9 cellular contexts compared by ENCODE assay signal in the genomic region with DNA sequence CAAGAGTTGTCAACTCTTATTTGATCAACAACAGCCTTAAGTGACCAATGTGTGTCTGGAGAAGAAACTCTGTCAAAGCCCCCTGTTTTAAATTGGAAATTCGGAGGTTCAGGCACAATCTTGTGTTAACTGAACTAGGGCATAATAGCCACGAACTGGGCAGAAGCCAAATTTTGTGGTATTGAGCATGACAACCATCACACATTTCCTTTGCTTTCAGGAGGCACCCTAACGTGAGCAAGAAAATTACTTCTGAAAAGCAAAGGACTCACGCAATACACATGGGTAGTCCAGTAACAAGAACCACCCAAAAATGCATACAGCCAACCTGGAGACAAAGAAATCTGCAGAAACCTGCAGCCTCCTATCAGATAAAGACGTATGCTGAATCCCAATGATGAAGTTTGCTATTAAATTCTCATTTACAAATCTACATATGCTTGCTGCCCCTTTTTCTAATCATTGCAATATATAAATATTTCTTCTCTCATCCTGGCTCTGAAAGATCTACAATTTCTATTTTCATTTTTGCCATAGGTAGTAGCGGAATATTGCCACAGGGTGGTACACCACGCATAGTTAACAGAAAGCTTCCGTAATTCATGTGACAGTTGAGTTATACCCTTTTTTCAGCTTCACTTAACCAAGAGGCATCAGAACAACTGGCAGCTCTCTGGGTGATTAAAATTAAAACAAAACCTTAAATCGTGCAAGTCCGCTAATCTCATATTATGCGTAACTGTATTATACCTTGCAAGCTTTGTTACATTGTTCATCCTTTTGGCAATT.
A peak's percentile ranks its signal among the peaks of the same experiment; 100 is the strongest.
DNase-seq lines count a peak whose midpoint lies in the region; ATAC-seq, FAIRE-seq and TF ChIP-seq lines count a peak whose summit lies in the region.
"Had no signal": no experiment of that assay in that cellular context is flagged by ENCODE, and none has a peak within 500 bp of the region (broad histone marks: within the 10 kb centered on the region; RNA-seq: fewer than 3 reads in every experiment).

No MANE protein-coding gene starts in this region.

- in situ Hi-C loops in GM12878 (cut with MboI): loop anchor here (25.0 kb wide), 1 partner anchor 1176 kb away; no protein-coding TSS in a partner anchor

- H3K4me3 Mint-ChIP-seq in CD14-positive monocyte (no peak overlapping the region), nephron (peak overlapping the region in 1 of 3 experiments; percentile 0)
- no peak overlapping the region for H3K4me3 Mint-ChIP-seq in natural killer cell treated with Interleukin-12 subunit alpha and Interleukin-12 subunit beta and Interleukin-15 and Interleukin-18, amount 100 ng/mL, for 72 hours

- no peaks in the 10 kb centered on the region for H4K20me1 ChIP-seq in GM12878 (ENCODE audit: control insufficient read depth, insufficient read depth)

- DNase-seq in CD14-positive monocyte (ENCODE audit: low spot score) (no peak), NCI-H2029 (lab: John Stamatoyannopoulos, UW) (peak; percentile 11), GM12878 (ENCODE audit: low read depth, low spot score) (no peak)
- DNase-seq in activated CD4-positive, alpha-beta T cell treated with anti-CD3 and anti-CD28 coated beads for 48 hours: no peak
- DNase-seq in natural killer cell treated with Interleukin-12 subunit alpha and Interleukin-12 subunit beta and Interleukin-15 and Interleukin-18, amount 100 ng/mL, for 72 hours (ENCODE audit: low spot score): no peak

- no peak for TF ChIP-seq RAD21 in GM12878 (IDR thresholded peaks at IDR 0.05; ENCODE audit: insufficient read depth, low read depth, low read length)

- no peak for FAIRE-seq in GM12878 (lab: Jason Lieb, UNC)
- FAIRE-seq: colon had no signal

- CTCF ChIA-PET in GM12878 (lab: Yijun Ruan, JAX): no interaction called here

- BruUV-seq in GM12878 (replicated peaks; lab: Mats Ljungman, UMichigan): no TSS peak

- H3K4me2 ChIP-seq in GM12878 (ENCODE audit: control insufficient read depth, insufficient read depth): no peak overlapping the region

- SMC1A ChIA-PET in GM12878 (lab: Charles Lee; ENCODE audit: uncharacterized antibody, unreplicated experiment): interaction anchor here (1.0 to 1.1 kb wide), 2 partner anchors 8 to 114 kb away, joined by 3 to 4 read pairs; no protein-coding TSS in a partner anchor

- POLR2A ChIA-PET in GM12878 (lab: Charles Lee): no interaction called here

- TF ChIP-seq CTCF in CD14-positive monocyte (IDR thresholded peaks at IDR 0.05) (peak; percentile 33), GM12878 (IDR thresholded peaks at IDR 0.05 in 2 of 3, conservative IDR thresholded peaks at IDR 0.05 in 1 of 3; ENCODE audit: control insufficient read depth in 2 of 3, extremely low read depth in 1 of 3, insufficient read depth in 1 of 3, low read depth in 3 of 3, low read length in 3 of 3) (peak in 2 of 3 experiments; percentile 7 to 9; a peak in 1 of 6 replicates), nephron (IDR thresholded peaks at IDR 0.05; ENCODE audit: unreplicated experiment in 3 of 3) (peak; percentile 73 to 85 (median 78))

- H3K4me1 ChIP-seq in GM12878 (ENCODE audit: control insufficient read depth, insufficient read depth, low read length): no peaks in the 10 kb centered on the region

- H3K27ac Mint-ChIP-seq in CD14-positive monocyte (no peak overlapping the region), nephron (peak overlapping the region in 2 of 3 experiments; percentile 63 to 67)
- no peak overlapping the region for H3K27ac Mint-ChIP-seq in natural killer cell treated with Interleukin-12 subunit alpha and Interleukin-12 subunit beta and Interleukin-15 and Interleukin-18, amount 100 ng/mL, for 72 hours

- no peaks in the 10 kb centered on the region; a peak in 1 of 4 replicates for H3K27me3 ChIP-seq in GM12878 (replicated peaks in 1 of 2; ENCODE audit: control insufficient read depth in 2 of 2, insufficient read depth in 2 of 2, low read length in 1 of 2)

- H3K4me1 Mint-ChIP-seq in CD14-positive monocyte (no peaks in the 10 kb centered on the region), nephron (peaks cover 23% of the 10 kb centered on the region)
- H3K4me1 Mint-ChIP-seq in natural killer cell treated with Interleukin-12 subunit alpha and Interleukin-12 subunit beta and Interleukin-15 and Interleukin-18, amount 100 ng/mL, for 72 hours (ENCODE audit: low read depth in 2 of 2): no peaks in the 10 kb centered on the region

- RAD21 ChIA-PET in GM12878 (lab: Charles Lee; ENCODE audit: unreplicated experiment): no interaction called here

- H3K9me3 Mint-ChIP-seq in CD14-positive monocyte: no peaks in the 10 kb centered on the region
- H3K9me3 Mint-ChIP-seq in nephron: no peaks in the 10 kb centered on the region
- no peaks in the 10 kb centered on the region for H3K9me3 Mint-ChIP-seq in natural killer cell treated with Interleukin-12 subunit alpha and Interleukin-12 subunit beta and Interleukin-15 and Interleukin-18, amount 100 ng/mL, for 72 hours

- H3K27me3 Mint-ChIP-seq in CD14-positive monocyte (ENCODE audit: low read depth in 3 of 3): peaks cover 0 to 3% (median 2%) of the 10 kb centered on the region in 3 donors
- no peaks in the 10 kb centered on the region for H3K27me3 Mint-ChIP-seq in nephron (ENCODE audit: low read depth)
- no peaks in the 10 kb centered on the region for H3K27me3 Mint-ChIP-seq in natural killer cell treated with Interleukin-12 subunit alpha and Interleukin-12 subunit beta and Interleukin-15 and Interleukin-18, amount 100 ng/mL, for 72 hours

- no peak for TF ChIP-seq EP300 in GM12878 (IDR thresholded peaks at IDR 0.05; ENCODE audit: borderline replicate concordance in 1 of 2, control insufficient read depth in 1 of 2, low read depth in 2 of 2, low read length in 2 of 2)

- ATAC-seq in GM19463 (IDR thresholded peaks at IDR 0.05; ENCODE audit: unreplicated experiment): peak; percentile 64
- ATAC-seq in GM12878: peak; percentile 37; the same call in 1 of the 3 replicates
- no peak for ATAC-seq in GM18517 (IDR thresholded peaks at IDR 0.05; ENCODE audit: unreplicated experiment)
- ATAC-seq in natural killer cell treated with Interleukin-12 subunit alpha and Interleukin-12 subunit beta and Interleukin-15 and Interleukin-18, amount 100 ng/mL, for 72 hours: no peak

- H3K36me3 ChIP-seq in GM12878 (ENCODE audit: control insufficient read depth in 2 of 2, insufficient read depth in 2 of 2, low read length in 1 of 2): no peaks in the 10 kb centered on the region

- H3K27ac ChIP-seq in GM12878 (ENCODE audit: control insufficient read depth, insufficient read depth): no peak overlapping the region

- no peak overlapping the region for H2AFZ ChIP-seq in GM12878 (ENCODE audit: control insufficient read depth, low read depth, low read length)

- H3K9me3 ChIP-seq in GM12878 (replicated peaks; ENCODE audit: control insufficient read depth, insufficient read depth, low read length): no peaks in the 10 kb centered on the region

- no peak overlapping the region for H3K4me3 ChIP-seq in GM12878

- TF ChIP-seq POLR2A in GM12878 (IDR thresholded peaks at IDR 0.05; ENCODE audit: low read depth, low read length): no peak

- intact Hi-C loops in CD14-positive monocyte (cut with micrococcal nuclease): no loop called here
- intact Hi-C loops in GM12878 (cut with micrococcal nuclease; ENCODE audit: unreplicated experiment): loop anchor here (10.0 kb wide), 1 partner anchor 1259 kb away; no protein-coding TSS in a partner anchor

- 45% methylated on average over 11 of the region's 11 CpGs for WGBS in GM12878 (ENCODE audit: insufficient coverage, insufficient replicate concordance, low lambda C conversion rate, missing lambda C conversion rate)

- H3K36me3 Mint-ChIP-seq in CD14-positive monocyte: no peaks in the 10 kb centered on the region
- no peaks in the 10 kb centered on the region for H3K36me3 Mint-ChIP-seq in nephron (ENCODE audit: low read depth)
- no peaks in the 10 kb centered on the region for H3K36me3 Mint-ChIP-seq in natural killer cell treated with Interleukin-12 subunit alpha and Interleukin-12 subunit beta and Interleukin-15 and Interleukin-18, amount 100 ng/mL, for 72 hours

- no peaks in the 10 kb centered on the region for H3K79me2 ChIP-seq in GM12878 (ENCODE audit: control insufficient read depth, insufficient read depth, low read length)

- no peak overlapping the region for H3K9ac ChIP-seq in GM12878 (ENCODE audit: control insufficient read depth, insufficient read depth, low read length)

TF ChIP-seq in GM12878, 131 proteins besides CTCF, POLR2A, EP300 and RAD21:
- TF ChIP-seq CEBPB (IDR thresholded peaks at IDR 0.05; ENCODE audit: borderline replicate concordance in 1 of 2, low read depth in 2 of 2, low read length in 2 of 2) (no peak), KAT2A (conservative IDR thresholded peaks at IDR 0.05; ENCODE audit: control insufficient read depth, low read depth, low read length) (no peak)
- TF ChIP-seq, protein P1, sequence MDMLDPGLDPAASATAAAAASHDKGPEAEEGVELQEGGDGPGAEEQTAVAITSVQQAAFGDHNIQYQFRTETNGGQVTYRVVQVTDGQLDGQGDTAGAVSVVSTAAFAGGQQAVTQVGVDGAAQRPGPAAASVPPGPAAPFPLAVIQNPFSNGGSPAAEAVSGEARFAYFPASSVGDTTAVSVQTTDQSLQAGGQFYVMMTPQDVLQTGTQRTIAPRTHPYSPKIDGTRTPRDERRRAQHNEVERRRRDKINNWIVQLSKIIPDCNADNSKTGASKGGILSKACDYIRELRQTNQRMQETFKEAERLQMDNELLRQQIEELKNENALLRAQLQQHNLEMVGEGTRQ (IDR thresholded peaks at IDR 0.05; ENCODE audit: borderline replicate concordance, low read depth, low read length): no peak
TF ChIP-seq in GM12878: peak in this region for 0.

Comparison
In these comparisons a context has a peak if more than half of its experiments do, and no peak if none do; other contexts are left out.
1. H3K27ac Mint-ChIP-seq: peak in nephron (2 of 3); none in CD14-positive monocyte (0 of 7) and natural killer cell treated with Interleukin-12 subunit alpha and Interleukin-12 subunit beta and Interleukin-15 and Interleukin-18, amount 100 ng/mL, for 72 hours (0 of 2).
2. CTCF ChIP-seq: peak in every context shown above with its lines; median percentile 78 in nephron; 33 in CD14-positive monocyte; 8 in GM12878.
3. ATAC-seq: peak in GM19463 (single experiment) and GM12878 (single experiment); none in GM18517 (single experiment) and natural killer cell treated with Interleukin-12 subunit alpha and Interleukin-12 subunit beta and Interleukin-15 and Interleukin-18, amount 100 ng/mL, for 72 hours (0 of 2).